ENCODE assay signal across 2 cellular contexts in genomic region chr1:171674443-171675405, GRCh38.
TF ChIP-seq lines count a peak whose summit lies in the region.

No MANE protein-coding gene starts in this region.

TF ChIP-seq in liver, 16 proteins besides CTCF, POLR2A, EP300 and RAD21:
- TF ChIP-seq FOXA2 (IDR thresholded peaks at IDR 0.05) (no peak), SP1 (IDR thresholded peaks at IDR 0.05) (peak; percentile 7), HNF4A (conservative IDR thresholded peaks at IDR 0.05) (peak in 1 of 2 donors; percentile 27), TAF1 (conservative IDR thresholded peaks at IDR 0.05) (no peak)

TF ChIP-seq in HepG2, 621 proteins besides CTCF, POLR2A, EP300 and RAD21:
- TF ChIP-seq THRA (CRISPR knock-in tag; IDR thresholded peaks at IDR 0.05; ENCODE audit: borderline replicate concordance) (no peak), ZNF549 (CRISPR knock-in tag; IDR thresholded peaks at IDR 0.05) (no peak), ZBTB40 (IDR thresholded peaks at IDR 0.05) (no peak), ZBTB40 (CRISPR knock-in tag; IDR thresholded peaks at IDR 0.05) (no peak), MYC (CRISPR knock-in tag; IDR thresholded peaks at IDR 0.05; ENCODE audit: borderline replicate concordance) (no peak), SMAD1 (CRISPR knock-in tag; IDR thresholded peaks at IDR 0.05; ENCODE audit: borderline replicate concordance, low read depth) (no peak), POLR2AphosphoS5 (IDR thresholded peaks at IDR 0.05; ENCODE audit: low read depth, low read length) (no peak), ZMAT5 (CRISPR knock-in tag; IDR thresholded peaks at IDR 0.05; ENCODE audit: borderline replicate concordance, low read depth) (no peak), STAT6 (CRISPR knock-in tag; IDR thresholded peaks at IDR 0.05; ENCODE audit: borderline replicate concordance) (no peak), ZNF740 (CRISPR knock-in tag; IDR thresholded peaks at IDR 0.05) (no peak), ZNF749 (CRISPR knock-in tag; IDR thresholded peaks at IDR 0.05; ENCODE audit: borderline replicate concordance) (no peak), POGK (CRISPR knock-in tag; conservative IDR thresholded peaks at IDR 0.05) (no peak), CENPT (CRISPR knock-in tag; IDR thresholded peaks at IDR 0.05; ENCODE audit: low read depth) (no peak), FOXP4 (CRISPR knock-in tag; IDR thresholded peaks at IDR 0.05) (no peak), RBM22 (optimal IDR thresholded peaks at IDR 0.05; ENCODE audit: low read length) (no peak), ZNF274 (CRISPR knock-in tag; IDR thresholded peaks at IDR 0.05) (no peak), U2AF2 (IDR thresholded peaks at IDR 0.05; ENCODE audit: low read depth, low read length) (no peak), MIER3 (CRISPR knock-in tag; IDR thresholded peaks at IDR 0.05; ENCODE audit: borderline replicate concordance) (no peak)
